ENCODE assay signal across 8 cellular contexts in the genomic region with DNA sequence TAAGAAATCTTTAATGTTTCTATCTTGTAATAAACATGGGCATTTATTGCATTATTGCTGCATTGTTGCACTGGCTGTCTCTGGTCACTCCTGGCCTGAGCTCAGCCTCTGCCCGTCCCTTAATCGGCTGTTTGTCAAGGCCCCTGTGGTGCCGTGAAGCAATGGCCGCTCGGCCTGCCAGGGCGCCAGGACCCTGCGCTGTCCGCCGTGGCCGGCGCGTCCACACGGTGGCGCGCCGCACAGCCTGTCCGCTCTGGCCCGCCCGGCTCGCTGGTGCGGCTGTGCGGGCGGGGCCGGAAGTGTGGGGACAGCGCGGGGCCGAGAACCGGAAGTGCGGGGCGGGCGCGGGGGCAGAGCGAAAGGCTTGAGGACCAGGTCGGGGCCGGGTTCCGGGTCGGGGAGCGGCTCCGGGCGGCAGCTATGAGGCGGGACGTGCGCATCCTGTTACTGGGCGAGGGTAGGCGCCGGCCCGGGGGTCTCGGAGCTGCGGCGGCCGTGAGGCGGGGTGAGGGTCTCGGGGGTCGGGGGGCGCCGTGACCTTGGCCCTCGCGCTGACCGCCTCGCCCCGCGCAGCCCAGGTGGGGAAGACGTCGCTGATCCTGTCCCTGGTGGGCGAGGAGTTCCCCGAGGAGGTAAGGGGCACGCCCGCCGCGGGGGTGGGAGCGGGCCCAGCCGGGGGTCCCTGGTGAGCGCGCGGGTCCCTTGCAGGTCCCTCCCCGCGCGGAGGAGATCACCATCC. TPM values are rescaled to one million over a fixed set of nuclear protein-coding genes. Genes with fewer than 3 reads are reported as not detected.
DNase-seq lines count a peak whose midpoint lies in the region; ATAC-seq and TF ChIP-seq lines count a peak whose summit lies in the region.

A gene (plus strand): TSS at position 353 of the 739 bp plus-strand sequence. CDS start 68 bp downstream, at position 421.

- no peaks in the 10 kb centered on the region for H3K27me3 ChIP-seq in adrenal gland
- no peaks in the 10 kb centered on the region for H3K27me3 ChIP-seq in heart right ventricle
- no peaks in the 10 kb centered on the region for H3K27me3 ChIP-seq in upper lobe of left lung

- ATAC-seq in HG02840 (IDR thresholded peaks at IDR 0.05; ENCODE audit: low FRiP score, unreplicated experiment) (peak; percentile 72), heart right ventricle (peak; percentile 87 to 95 (median 92)), upper lobe of left lung (ENCODE audit: low FRiP score in 2 of 2) (peak; percentile 95 to 97)

- DNase-seq in NCI-H146 treated with DMSO at 0.1 percent for 48 hours (lab: John Stamatoyannopoulos, UW; ENCODE audit: unreplicated experiment) (peak; percentile 89), adrenal gland (peak; percentile 92 to 96 (median 94)), heart right ventricle (peak; percentile 93 to 94), progenitor cell of endocrine pancreas (ENCODE audit: low spot score, unreplicated experiment) (peak; percentile 89), upper lobe of left lung (peak; percentile 95 to 99)

- H3K27ac ChIP-seq in adrenal gland (peak within 1 kb of the TSS; percentile 25 to 93 (median 80)), heart right ventricle (peak within 1 kb of the TSS; percentile 81 to 98 (median 91)), upper lobe of left lung (peak within 1 kb of the TSS; percentile 69 to 89 (median 87))

- peak within 1 kb of the TSS; percentile 73 to 87 (median 83) for H3K4me3 ChIP-seq in adrenal gland
- H3K4me3 ChIP-seq in heart right ventricle, result peak within 1 kb of the TSS; percentile 84 to 100 (median 96)
- peak within 1 kb of the TSS; percentile 87 to 100 (median 100) for H3K4me3 ChIP-seq in upper lobe of left lung

- peaks cover 0 to 36% of the 10 kb centered on the region in 2 donors for H3K36me3 ChIP-seq in adrenal gland (replicated peaks in 1 of 2)
- H3K36me3 ChIP-seq in heart right ventricle, result peaks cover 0 to 40% (median 30%) of the 10 kb centered on the region in 9 donors
- peaks cover 19 to 40% (median 38%) of the 10 kb centered on the region in 4 donors for H3K36me3 ChIP-seq in upper lobe of left lung

- H3K4me1 Mint-ChIP-seq in progenitor cell of endocrine pancreas (ENCODE audit: low read depth), result peaks cover 2% of the 10 kb centered on the region

- no peaks in the 10 kb centered on the region for H3K9me3 Mint-ChIP-seq in progenitor cell of endocrine pancreas (ENCODE audit: low read depth)

- H3K4me1 ChIP-seq in adrenal gland (replicated peaks in 1 of 2) (peaks cover 7 to 18% of the 10 kb centered on the region in 2 donors), heart right ventricle (peaks cover 6 to 23% (median 17%) of the 10 kb centered on the region in 9 donors), upper lobe of left lung (peaks cover 15 to 21% (median 16%) of the 10 kb centered on the region in 4 donors)

- H3K9me3 ChIP-seq in adrenal gland (replicated peaks in 1 of 3), result no peaks in the 10 kb centered on the region
- no peaks in the 10 kb centered on the region for H3K9me3 ChIP-seq in heart right ventricle
- H3K9me3 ChIP-seq in upper lobe of left lung, result no peaks in the 10 kb centered on the region

- no peaks in the 10 kb centered on the region for H3K27me3 Mint-ChIP-seq in progenitor cell of endocrine pancreas

- intact Hi-C loops in T-helper 1 cell treated with Interleukin-12 subunit alpha and Interleukin-12 subunit beta and Interleukin-4 antibody, amounts not matched to agents 30 ng/mL and 1 ng/mL, for 36 hours (cut with micrococcal nuclease), result loop anchor here (1.0 to 10.0 kb wide), 6 partner anchors 11 to 283 kb away; a partner anchor contains a TSS
- intact Hi-C loops in adrenal gland (cut with DNase I), result loop anchor here in 1 of 2 donors (5.0 kb wide), 1 partner anchor 86 kb away; no protein-coding TSS in a partner anchor
- intact Hi-C loops in heart right ventricle (cut with DNase I), result loop anchor here in 2 of 10 donors (10.0 kb wide), 1 partner anchor 83 kb away; no protein-coding TSS in a partner anchor

- H3K36me3 Mint-ChIP-seq in progenitor cell of endocrine pancreas (ENCODE audit: insufficient read depth), result no peaks in the 10 kb centered on the region

- TF ChIP-seq POLR2A in adrenal gland (IDR thresholded peaks at IDR 0.05), result peak in 1 of 2 donors; percentile 64
- TF ChIP-seq POLR2A in upper lobe of left lung (IDR thresholded peaks at IDR 0.05), result peak in 1 of 4 donors; percentile 85

- peak within 1 kb of the TSS; percentile 76 for H3K4me3 Mint-ChIP-seq in progenitor cell of endocrine pancreas (ENCODE audit: low read depth)

- TF ChIP-seq CTCF in GM12873 (IDR thresholded peaks at IDR 0.05; ENCODE audit: insufficient read depth, low read depth, low read length, missing control alignments), result peak; percentile 83
- peak; percentile 32 to 97 (median 69) for TF ChIP-seq CTCF in adrenal gland (IDR thresholded peaks at IDR 0.05)
- TF ChIP-seq CTCF in heart right ventricle (IDR thresholded peaks at IDR 0.05), result peak; percentile 81 to 98 (median 93)
- TF ChIP-seq CTCF in progenitor cell of endocrine pancreas (IDR thresholded peaks at IDR 0.05; ENCODE audit: unreplicated experiment), result peak; percentile 94
- peak; percentile 86 to 98 (median 97) for TF ChIP-seq CTCF in upper lobe of left lung (IDR thresholded peaks at IDR 0.05)

- peak within 1 kb of the TSS; percentile 89 for H3K27ac Mint-ChIP-seq in progenitor cell of endocrine pancreas

- TF ChIP-seq EP300 in upper lobe of left lung (IDR thresholded peaks at IDR 0.05), result peak in 1 of 4 donors; percentile 46

- WGBS in adrenal gland, 4 donors, result 0 to 1% (median 0%) methylated on average over 6 to 78 of the region's 78 CpGs
- 1% methylated on average over 61 to 78 of the region's 78 CpGs for WGBS in heart right ventricle, 2 donors
- 0 to 1% methylated on average over 5 to 54 of the region's 78 CpGs for WGBS in upper lobe of left lung, 2 donors

RNA-seq across cellular contexts. Expression of the gene that starts here (rescaled TPM):
- 136 and 155 TPM in 2 replicates for total RNA-seq in T-helper 1 cell treated with Interleukin-12 subunit alpha and Interleukin-12 subunit beta and Interleukin-4 antibody, amounts not matched to agents 30 ng/mL and 1 ng/mL, for 36 hours
- total RNA-seq in adrenal gland (100 to 1,000 TPM in 2 of 8 donors, 10 to 100 TPM in 6; 34.7 to 177 (median 89.2) TPM), heart right ventricle (100 to 1,000 TPM in 3 of 10 donors, 10 to 100 TPM in 7; 66.8 to 118 (median 89.2) TPM), progenitor cell of endocrine pancreas (153 and 167 TPM in 2 replicates), upper lobe of left lung (100 to 1,000 TPM in 4 of 6 donors, 10 to 100 TPM in 2; 53.0 to 535 (median 107) TPM)
- polyA plus RNA-seq in adrenal gland (100 to 1,000 TPM in 2 of 3 donors, 10 to 100 TPM in 1; 37.9 to 462 (median 302) TPM), heart right ventricle (100 to 1,000 TPM; 101 to 261 TPM)

Comparison
In these comparisons a context has a peak if more than half of its experiments do, and no peak if none do; other contexts are left out.
1. Peak in every context shown above with its lines: DNase-seq, ATAC-seq, H3K4me3 ChIP-seq and H3K27ac ChIP-seq.